In genomic region chr2:98471402-98472131, GRCh38 we compare ENCODE assay signal across 18 cellular contexts. TPM values are rescaled to one million over a fixed set of nuclear protein-coding genes. Genes with fewer than 3 reads are reported as not detected.
DNase-seq lines count a peak whose midpoint lies in the region; ATAC-seq and TF ChIP-seq lines count a peak whose summit lies in the region.
"Had no signal": no experiment of that assay in that cellular context is flagged by ENCODE, and none has a peak within 500 bp of the region (broad histone marks: within the 10 kb centered on the region; RNA-seq: fewer than 3 reads in every experiment).

No MANE protein-coding gene starts in this region.

- H3K27ac ChIP-seq in right cardiac atrium (ENCODE audit: low read length) (no peak overlapping the region), SJCRH30 (peak overlapping the region; percentile 64), stomach (no peak overlapping the region)
- H3K27ac ChIP-seq: coronary artery, ovary, SJSA1 had no signal

- H3K36me3 ChIP-seq in SJCRH30, result no peaks in the 10 kb centered on the region
- H3K36me3 ChIP-seq in stomach, result peaks cover 0 to 5% (median 0%) of the 10 kb centered on the region in 4 donors
- H3K36me3 ChIP-seq: BE2C, ovary, SJSA1 had no signal

- no peak for DNase-seq in left ventricle myocardium superior
- no peak for DNase-seq in right cardiac atrium
- DNase-seq in SJCRH30, result peak; percentile 79 to 88
- DNase-seq in central memory CD8-positive, alpha-beta T cell (ENCODE audit: low spot score in 2 of 2), result no peak
- peak; percentile 15 for DNase-seq in stomach
- no peak for DNase-seq in 8988T
- DNase-seq in kidney glomerular epithelial cell (lab: John Stamatoyannopoulos, UW), result no peak
- DNase-seq: anterior cingulate cortex, glutamatergic neuron, HFFc6, mesendoderm, NCI-H1105 treated with DMSO at 0.1 percent for 48 hours, ovary had no signal

- WGBS in right cardiac atrium, result 92% methylated on average over 10 of the region's 10 CpGs
- 87 to 95% (median 92%) methylated on average over 10 of the region's 10 CpGs for WGBS in stomach, 5 donors

- peak; percentile 50 for ATAC-seq in left ventricle myocardium superior
- ATAC-seq in right cardiac atrium, result no peak
- no peak for ATAC-seq in central memory CD8-positive, alpha-beta T cell (replicated peaks; ENCODE audit: extremely low read depth, poor library complexity, severe bottlenecking)
- no peak for ATAC-seq in GM18868 (IDR thresholded peaks at IDR 0.05; ENCODE audit: unreplicated experiment)
- ATAC-seq: esophagus mucosa had no signal

- H3K36me3 Mint-ChIP-seq in central memory CD8-positive, alpha-beta T cell (ENCODE audit: insufficient read depth), result peaks cover 8% of the 10 kb centered on the region

- H3K4me1 Mint-ChIP-seq in central memory CD8-positive, alpha-beta T cell, result peaks cover 91% of the 10 kb centered on the region

- no peak for TF ChIP-seq POLR2A in stomach (IDR thresholded peaks at IDR 0.05)

- H3K27ac Mint-ChIP-seq in central memory CD8-positive, alpha-beta T cell (ENCODE audit: low read depth), result peak overlapping the region; percentile 94
- H3K27ac Mint-ChIP-seq: HFFc6 had no signal

- H3K4me3 Mint-ChIP-seq in central memory CD8-positive, alpha-beta T cell, result peak overlapping the region; percentile 63
- H3K4me3 Mint-ChIP-seq: HFFc6 had no signal

- H3K9me3 Mint-ChIP-seq in central memory CD8-positive, alpha-beta T cell, result no peaks in the 10 kb centered on the region
- H3K9me3 Mint-ChIP-seq: HFFc6 had no signal

- no peak for TF ChIP-seq EP300 in stomach (IDR thresholded peaks at IDR 0.05)

- H3K9me3 ChIP-seq in right cardiac atrium (ENCODE audit: control insufficient read depth, low read length) (no peaks in the 10 kb centered on the region), SJCRH30 (replicated peaks) (no peaks in the 10 kb centered on the region), stomach (no peaks in the 10 kb centered on the region)
- H3K9me3 ChIP-seq: BE2C, ovary, SJSA1 had no signal

- no peaks in the 10 kb centered on the region for H3K27me3 Mint-ChIP-seq in central memory CD8-positive, alpha-beta T cell

- TF ChIP-seq CTCF in stomach (IDR thresholded peaks at IDR 0.05), result no peak

- peaks cover 9% of the 10 kb centered on the region for H3K4me1 ChIP-seq in right cardiac atrium (ENCODE audit: control insufficient read depth, insufficient read depth, low read length)
- H3K4me1 ChIP-seq in SJCRH30, result peaks cover 55% of the 10 kb centered on the region
- peaks cover 17 to 78% (median 43%) of the 10 kb centered on the region in 4 donors for H3K4me1 ChIP-seq in stomach

- intact Hi-C loops in left ventricle myocardium superior (cut with micrococcal nuclease), result no loop called here
- intact Hi-C loops in right cardiac atrium (cut with DNase I), result no loop called here
- intact Hi-C loops in stomach (cut with DNase I; ENCODE audit: low total_unique reads), result no loop called here

- H3K4me3 ChIP-seq in right cardiac atrium (ENCODE audit: low read length) (no peak overlapping the region), SJCRH30 (no peak overlapping the region), stomach (no peak overlapping the region)
- H3K4me3 ChIP-seq: coronary artery, ovary, SJSA1 had no signal

- no peaks in the 10 kb centered on the region for H3K27me3 ChIP-seq in right cardiac atrium (ENCODE audit: control insufficient read depth, insufficient read depth)
- H3K27me3 ChIP-seq in SJCRH30, result no peaks in the 10 kb centered on the region
- H3K27me3 ChIP-seq in stomach, result no peaks in the 10 kb centered on the region
- H3K27me3 ChIP-seq: BE2C, ovary, SJSA1 had no signal

RNA-seq across cellular contexts. Expression of gene INPP4A, which starts 26.9 kb away (rescaled TPM):
- 16.3 TPM for total RNA-seq in left ventricle myocardium superior
- total RNA-seq in right cardiac atrium, result 10 to 100 TPM; 15.7 to 18.1 (median 15.8) TPM
- polyA plus RNA-seq in right cardiac atrium, result 5.1 TPM
- 21.4 and 25.0 TPM in 2 replicates for total RNA-seq in SJCRH30 (2014; rRNA removed; shearing (Covaris generic))
- total RNA-seq in stomach, result 10 to 100 TPM; 10.4 to 65.3 (median 23.7) TPM
- 1 to 10 TPM; 1.5 to 3.8 (median 3.1) TPM for polyA plus RNA-seq in stomach

Comparison
In these comparisons a context has a peak if more than half of its experiments do, and no peak if none do; other contexts are left out.
1. DNase-seq: peak in SJCRH30 (2 of 2) and stomach (single experiment); none in left ventricle myocardium superior (single experiment), right cardiac atrium (0 of 3), central memory CD8-positive, alpha-beta T cell (0 of 2), 8988T (single experiment) and kidney glomerular epithelial cell (single experiment).